In the genomic region with DNA sequence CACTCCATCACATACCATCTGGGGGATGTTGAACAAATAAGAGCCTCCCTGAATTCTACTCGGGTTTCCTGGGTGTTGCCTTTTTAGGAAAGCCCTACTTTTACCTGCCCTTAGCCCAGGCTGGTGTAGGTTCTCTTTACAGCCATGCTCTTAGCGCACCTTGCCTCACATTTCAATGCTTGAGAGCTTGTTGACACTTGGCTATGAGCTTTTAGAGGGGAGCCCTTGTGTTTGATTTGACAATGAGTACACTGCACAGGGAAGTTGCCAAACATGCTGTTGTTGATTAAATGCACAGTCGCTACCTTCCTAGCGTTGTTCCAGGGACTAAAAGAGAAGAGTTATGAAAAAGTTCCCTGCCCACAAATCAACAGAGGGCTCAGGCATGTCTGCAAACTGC, we compare ENCODE assay signal across 1 cellular context.
TF ChIP-seq lines count a peak whose summit lies in the region.

No MANE protein-coding gene starts in this region.

TF ChIP-seq in HepG2, 621 proteins besides CTCF, POLR2A, EP300 and RAD21 (continued from another document and continues in another):
- TF ChIP-seq, protein P1, sequence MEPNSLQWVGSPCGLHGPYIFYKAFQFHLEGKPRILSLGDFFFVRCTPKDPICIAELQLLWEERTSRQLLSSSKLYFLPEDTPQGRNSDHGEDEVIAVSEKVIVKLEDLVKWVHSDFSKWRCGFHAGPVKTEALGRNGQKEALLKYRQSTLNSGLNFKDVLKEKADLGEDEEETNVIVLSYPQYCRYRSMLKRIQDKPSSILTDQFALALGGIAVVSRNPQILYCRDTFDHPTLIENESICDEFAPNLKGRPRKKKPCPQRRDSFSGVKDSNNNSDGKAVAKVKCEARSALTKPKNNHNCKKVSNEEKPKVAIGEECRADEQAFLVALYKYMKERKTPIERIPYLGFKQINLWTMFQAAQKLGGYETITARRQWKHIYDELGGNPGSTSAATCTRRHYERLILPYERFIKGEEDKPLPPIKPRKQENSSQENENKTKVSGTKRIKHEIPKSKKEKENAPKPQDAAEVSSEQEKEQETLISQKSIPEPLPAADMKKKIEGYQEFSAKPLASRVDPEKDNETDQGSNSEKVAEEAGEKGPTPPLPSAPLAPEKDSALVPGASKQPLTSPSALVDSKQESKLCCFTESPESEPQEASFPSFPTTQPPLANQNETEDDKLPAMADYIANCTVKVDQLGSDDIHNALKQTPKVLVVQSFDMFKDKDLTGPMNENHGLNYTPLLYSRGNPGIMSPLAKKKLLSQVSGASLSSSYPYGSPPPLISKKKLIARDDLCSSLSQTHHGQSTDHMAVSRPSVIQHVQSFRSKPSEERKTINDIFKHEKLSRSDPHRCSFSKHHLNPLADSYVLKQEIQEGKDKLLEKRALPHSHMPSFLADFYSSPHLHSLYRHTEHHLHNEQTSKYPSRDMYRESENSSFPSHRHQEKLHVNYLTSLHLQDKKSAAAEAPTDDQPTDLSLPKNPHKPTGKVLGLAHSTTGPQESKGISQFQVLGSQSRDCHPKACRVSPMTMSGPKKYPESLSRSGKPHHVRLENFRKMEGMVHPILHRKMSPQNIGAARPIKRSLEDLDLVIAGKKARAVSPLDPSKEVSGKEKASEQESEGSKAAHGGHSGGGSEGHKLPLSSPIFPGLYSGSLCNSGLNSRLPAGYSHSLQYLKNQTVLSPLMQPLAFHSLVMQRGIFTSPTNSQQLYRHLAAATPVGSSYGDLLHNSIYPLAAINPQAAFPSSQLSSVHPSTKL (CRISPR knock-in tag; IDR thresholded peaks at IDR 0.05) = peak; percentile 32; the same call in 1 of the 2 replicates
- no peak for TF ChIP-seq ZXDC (CRISPR knock-in tag; IDR thresholded peaks at IDR 0.05)
- TF ChIP-seq HOXA5 (CRISPR knock-in tag; IDR thresholded peaks at IDR 0.05) = no peak
- no peak for TF ChIP-seq BRD4 (CRISPR knock-in tag; IDR thresholded peaks at IDR 0.05)
- no peak for TF ChIP-seq ZNF326 (CRISPR knock-in tag; IDR thresholded peaks at IDR 0.05; ENCODE audit: borderline replicate concordance)
- TF ChIP-seq ZNF224 (CRISPR knock-in tag; IDR thresholded peaks at IDR 0.05) = no peak
- TF ChIP-seq ZNF180 (CRISPR knock-in tag; IDR thresholded peaks at IDR 0.05; ENCODE audit: borderline replicate concordance, low read depth) = no peak
- TF ChIP-seq EZH2 (conservative IDR thresholded peaks at IDR 0.05; ENCODE audit: low read depth, low read length) = no peak
- TF ChIP-seq ZNF766 (CRISPR knock-in tag; IDR thresholded peaks at IDR 0.05; ENCODE audit: borderline replicate concordance) = no peak
- TF ChIP-seq ZNF512B (CRISPR knock-in tag; IDR thresholded peaks at IDR 0.05; ENCODE audit: borderline replicate concordance) = no peak
- no peak for TF ChIP-seq NPAS2 (CRISPR knock-in tag; IDR thresholded peaks at IDR 0.05; ENCODE audit: borderline replicate concordance)
- TF ChIP-seq RBAK (CRISPR knock-in tag; IDR thresholded peaks at IDR 0.05) = no peak
- TF ChIP-seq, protein P2, sequence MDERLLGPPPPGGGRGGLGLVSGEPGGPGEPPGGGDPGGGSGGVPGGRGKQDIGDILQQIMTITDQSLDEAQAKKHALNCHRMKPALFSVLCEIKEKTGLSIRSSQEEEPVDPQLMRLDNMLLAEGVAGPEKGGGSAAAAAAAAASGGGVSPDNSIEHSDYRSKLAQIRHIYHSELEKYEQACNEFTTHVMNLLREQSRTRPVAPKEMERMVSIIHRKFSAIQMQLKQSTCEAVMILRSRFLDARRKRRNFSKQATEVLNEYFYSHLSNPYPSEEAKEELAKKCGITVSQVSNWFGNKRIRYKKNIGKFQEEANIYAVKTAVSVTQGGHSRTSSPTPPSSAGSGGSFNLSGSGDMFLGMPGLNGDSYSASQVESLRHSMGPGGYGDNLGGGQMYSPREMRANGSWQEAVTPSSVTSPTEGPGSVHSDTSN (CRISPR knock-in tag; IDR thresholded peaks at IDR 0.05) = no peak
- TF ChIP-seq FLYWCH1 (CRISPR knock-in tag; IDR thresholded peaks at IDR 0.05) = no peak
- no peak for TF ChIP-seq MYNN (CRISPR knock-in tag; IDR thresholded peaks at IDR 0.05; ENCODE audit: low read depth)
- TF ChIP-seq ZNF296 (CRISPR knock-in tag; conservative IDR thresholded peaks at IDR 0.05) = no peak
- TF ChIP-seq, protein P3, sequence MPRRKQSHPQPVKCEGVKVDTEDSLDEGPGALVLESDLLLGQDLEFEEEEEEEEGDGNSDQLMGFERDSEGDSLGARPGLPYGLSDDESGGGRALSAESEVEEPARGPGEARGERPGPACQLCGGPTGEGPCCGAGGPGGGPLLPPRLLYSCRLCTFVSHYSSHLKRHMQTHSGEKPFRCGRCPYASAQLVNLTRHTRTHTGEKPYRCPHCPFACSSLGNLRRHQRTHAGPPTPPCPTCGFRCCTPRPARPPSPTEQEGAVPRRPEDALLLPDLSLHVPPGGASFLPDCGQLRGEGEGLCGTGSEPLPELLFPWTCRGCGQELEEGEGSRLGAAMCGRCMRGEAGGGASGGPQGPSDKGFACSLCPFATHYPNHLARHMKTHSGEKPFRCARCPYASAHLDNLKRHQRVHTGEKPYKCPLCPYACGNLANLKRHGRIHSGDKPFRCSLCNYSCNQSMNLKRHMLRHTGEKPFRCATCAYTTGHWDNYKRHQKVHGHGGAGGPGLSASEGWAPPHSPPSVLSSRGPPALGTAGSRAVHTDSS (CRISPR knock-in tag; conservative IDR thresholded peaks at IDR 0.05) = no peak
- no peak for TF ChIP-seq PHF8 (CRISPR knock-in tag; IDR thresholded peaks at IDR 0.05)
- TF ChIP-seq CREB1 (IDR thresholded peaks at IDR 0.05) = no peak
- TF ChIP-seq CREB1 (CRISPR knock-in tag; IDR thresholded peaks at IDR 0.05) = no peak
- TF ChIP-seq ZSCAN20 (CRISPR knock-in tag; IDR thresholded peaks at IDR 0.05; ENCODE audit: borderline replicate concordance) = no peak
- TF ChIP-seq, protein P4, sequence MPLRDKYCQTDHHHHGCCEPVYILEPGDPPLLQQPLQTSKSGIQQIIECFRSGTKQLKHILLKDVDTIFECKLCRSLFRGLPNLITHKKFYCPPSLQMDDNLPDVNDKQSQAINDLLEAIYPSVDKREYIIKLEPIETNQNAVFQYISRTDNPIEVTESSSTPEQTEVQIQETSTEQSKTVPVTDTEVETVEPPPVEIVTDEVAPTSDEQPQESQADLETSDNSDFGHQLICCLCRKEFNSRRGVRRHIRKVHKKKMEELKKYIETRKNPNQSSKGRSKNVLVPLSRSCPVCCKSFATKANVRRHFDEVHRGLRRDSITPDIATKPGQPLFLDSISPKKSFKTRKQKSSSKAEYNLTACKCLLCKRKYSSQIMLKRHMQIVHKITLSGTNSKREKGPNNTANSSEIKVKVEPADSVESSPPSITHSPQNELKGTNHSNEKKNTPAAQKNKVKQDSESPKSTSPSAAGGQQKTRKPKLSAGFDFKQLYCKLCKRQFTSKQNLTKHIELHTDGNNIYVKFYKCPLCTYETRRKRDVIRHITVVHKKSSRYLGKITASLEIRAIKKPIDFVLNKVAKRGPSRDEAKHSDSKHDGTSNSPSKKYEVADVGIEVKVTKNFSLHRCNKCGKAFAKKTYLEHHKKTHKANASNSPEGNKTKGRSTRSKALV (CRISPR knock-in tag; IDR thresholded peaks at IDR 0.05) = no peak
- TF ChIP-seq, protein P5, sequence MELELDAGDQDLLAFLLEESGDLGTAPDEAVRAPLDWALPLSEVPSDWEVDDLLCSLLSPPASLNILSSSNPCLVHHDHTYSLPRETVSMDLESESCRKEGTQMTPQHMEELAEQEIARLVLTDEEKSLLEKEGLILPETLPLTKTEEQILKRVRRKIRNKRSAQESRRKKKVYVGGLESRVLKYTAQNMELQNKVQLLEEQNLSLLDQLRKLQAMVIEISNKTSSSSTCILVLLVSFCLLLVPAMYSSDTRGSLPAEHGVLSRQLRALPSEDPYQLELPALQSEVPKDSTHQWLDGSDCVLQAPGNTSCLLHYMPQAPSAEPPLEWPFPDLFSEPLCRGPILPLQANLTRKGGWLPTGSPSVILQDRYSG (CRISPR knock-in tag; IDR thresholded peaks at IDR 0.05) = no peak
- peak; percentile 46; the same call in 1 of the 2 replicates for TF ChIP-seq ZNF501 (CRISPR knock-in tag; IDR thresholded peaks at IDR 0.05)
- no peak for TF ChIP-seq KLF6 (CRISPR knock-in tag; IDR thresholded peaks at IDR 0.05)
- no peak for TF ChIP-seq MTA1 (CRISPR knock-in tag; IDR thresholded peaks at IDR 0.05; ENCODE audit: borderline replicate concordance)
- peak; percentile 47; the same call in 1 of the 2 replicates for TF ChIP-seq HMG20A (CRISPR knock-in tag; IDR thresholded peaks at IDR 0.05; ENCODE audit: borderline replicate concordance)
- no peak for TF ChIP-seq SRSF1 (optimal IDR thresholded peaks at IDR 0.05; ENCODE audit: low read depth, low read length)
- no peak for TF ChIP-seq FOXA1 (IDR thresholded peaks at IDR 0.05)
- peak; percentile 75 for TF ChIP-seq FOXA1 (CRISPR knock-in tag; IDR thresholded peaks at IDR 0.05)
- TF ChIP-seq, protein P6, sequence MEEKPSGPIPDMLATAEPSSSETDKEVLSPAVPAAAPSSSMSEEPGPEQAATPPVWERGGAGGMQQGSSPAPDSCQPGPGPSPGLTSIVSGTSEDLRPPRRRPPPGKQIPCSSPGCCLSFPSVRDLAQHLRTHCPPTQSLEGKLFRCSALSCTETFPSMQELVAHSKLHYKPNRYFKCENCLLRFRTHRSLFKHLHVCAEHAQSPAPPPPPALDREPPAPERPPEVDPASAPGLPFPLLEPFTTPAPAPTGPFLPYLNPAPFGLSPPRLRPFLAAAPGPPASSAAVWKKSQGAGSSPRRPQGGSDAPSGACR (CRISPR knock-in tag; IDR thresholded peaks at IDR 0.05) = no peak
- no peak for TF ChIP-seq TEAD3 (CRISPR knock-in tag; optimal IDR thresholded peaks at IDR 0.05; ENCODE audit: borderline replicate concordance)
- TF ChIP-seq SCMH1 (CRISPR knock-in tag; IDR thresholded peaks at IDR 0.05; ENCODE audit: borderline replicate concordance) = no peak
- TF ChIP-seq, protein P7, sequence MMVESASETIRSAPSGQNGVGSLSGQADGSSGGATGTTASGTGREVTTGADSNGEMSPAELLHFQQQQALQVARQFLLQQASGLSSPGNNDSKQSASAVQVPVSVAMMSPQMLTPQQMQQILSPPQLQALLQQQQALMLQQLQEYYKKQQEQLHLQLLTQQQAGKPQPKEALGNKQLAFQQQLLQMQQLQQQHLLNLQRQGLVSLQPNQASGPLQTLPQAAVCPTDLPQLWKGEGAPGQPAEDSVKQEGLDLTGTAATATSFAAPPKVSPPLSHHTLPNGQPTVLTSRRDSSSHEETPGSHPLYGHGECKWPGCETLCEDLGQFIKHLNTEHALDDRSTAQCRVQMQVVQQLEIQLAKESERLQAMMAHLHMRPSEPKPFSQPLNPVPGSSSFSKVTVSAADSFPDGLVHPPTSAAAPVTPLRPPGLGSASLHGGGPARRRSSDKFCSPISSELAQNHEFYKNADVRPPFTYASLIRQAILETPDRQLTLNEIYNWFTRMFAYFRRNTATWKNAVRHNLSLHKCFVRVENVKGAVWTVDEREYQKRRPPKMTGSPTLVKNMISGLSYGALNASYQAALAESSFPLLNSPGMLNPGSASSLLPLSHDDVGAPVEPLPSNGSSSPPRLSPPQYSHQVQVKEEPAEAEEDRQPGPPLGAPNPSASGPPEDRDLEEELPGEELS (CRISPR knock-in tag; IDR thresholded peaks at IDR 0.05) = peak; percentile 71
- TF ChIP-seq CREM (IDR thresholded peaks at IDR 0.05) = no peak
- TF ChIP-seq CREM (CRISPR knock-in tag; IDR thresholded peaks at IDR 0.05) = no peak
- TF ChIP-seq PHF5A (CRISPR knock-in tag; IDR thresholded peaks at IDR 0.05; ENCODE audit: low read depth, unreplicated experiment) = no peak
- no peak for TF ChIP-seq ZMYM2 (CRISPR knock-in tag; IDR thresholded peaks at IDR 0.05)
- TF ChIP-seq MXD3 (CRISPR knock-in tag; IDR thresholded peaks at IDR 0.05) = no peak
- TF ChIP-seq ZNF552 (CRISPR knock-in tag; IDR thresholded peaks at IDR 0.05; ENCODE audit: borderline replicate concordance) = no peak
- no peak for TF ChIP-seq ELF3 (CRISPR knock-in tag; IDR thresholded peaks at IDR 0.05)
- no peak for TF ChIP-seq TBX2 (CRISPR knock-in tag; IDR thresholded peaks at IDR 0.05; ENCODE audit: borderline replicate concordance)
- no peak for TF ChIP-seq NR2F1 (CRISPR knock-in tag; IDR thresholded peaks at IDR 0.05)
- no peak for TF ChIP-seq ZNF546 (CRISPR knock-in tag; conservative IDR thresholded peaks at IDR 0.05)
